ENCODE assay signal across 1 cellular context in genomic region chr22:46591890-46592289, GRCh38.
TF ChIP-seq lines count a peak whose summit lies in the region.

No MANE protein-coding gene starts in this region.

TF ChIP-seq in GM12878, 131 proteins besides CTCF, POLR2A, EP300 and RAD21:
- TF ChIP-seq WRNIP1 (IDR thresholded peaks at IDR 0.05; ENCODE audit: borderline replicate concordance, low read depth, low read length): no peak
- TF ChIP-seq REST (IDR thresholded peaks at IDR 0.05; ENCODE audit: low read depth, low read length): no peak
- no peak for TF ChIP-seq IRF4 (IDR thresholded peaks at IDR 0.05; ENCODE audit: low read depth, low read length)
- no peak for TF ChIP-seq ATF7 (IDR thresholded peaks at IDR 0.05; ENCODE audit: low read depth)
